ENCODE assay signal across 8 cellular contexts in the genomic region with DNA sequence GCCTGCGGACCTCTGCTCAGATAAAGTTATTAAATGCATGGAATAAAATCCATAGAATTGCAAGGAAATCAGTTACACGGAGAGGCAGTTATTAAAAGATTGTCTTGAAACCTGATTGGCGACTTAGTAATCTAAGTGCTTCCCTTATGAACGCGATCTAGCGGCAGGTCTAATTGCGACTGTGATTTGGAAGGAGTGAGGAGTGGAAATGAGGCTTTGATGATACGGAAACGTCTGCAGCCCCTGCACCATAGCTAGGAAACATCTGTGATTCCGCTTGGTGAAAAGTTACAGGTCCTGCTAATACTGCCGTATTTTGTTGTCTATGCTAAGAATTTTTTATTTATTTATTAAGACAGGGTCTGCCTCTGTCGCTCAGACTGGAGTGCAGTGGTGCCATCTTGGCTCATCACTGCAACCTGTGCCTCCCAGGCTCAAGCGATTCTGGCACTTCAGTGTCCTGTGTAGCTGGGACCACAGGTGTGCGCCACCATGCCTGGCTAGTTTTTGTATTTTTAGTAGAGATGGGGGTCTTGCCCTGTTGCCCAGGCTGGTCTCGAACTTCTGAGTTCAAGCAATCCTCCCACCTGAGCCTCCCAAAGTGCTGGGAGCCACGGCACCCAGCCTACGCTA. TPM values are rescaled to one million over a fixed set of nuclear protein-coding genes. Genes with fewer than 3 reads are reported as not detected.
DNase-seq lines count a peak whose midpoint lies in the region; ATAC-seq, FAIRE-seq and TF ChIP-seq lines count a peak whose summit lies in the region.

No MANE protein-coding gene starts in this region.

- H3K4me1 ChIP-seq in HUES6 (ENCODE audit: control insufficient read depth, insufficient read depth, low read length) (peaks cover 6% of the 10 kb centered on the region; the same call in 1 of the 2 replicates), breast epithelium (peaks cover 5 to 8% of the 10 kb centered on the region in 2 donors)

- peak overlapping the region; percentile 68 for H3K4me3 ChIP-seq in HUES6 (ENCODE audit: low read depth, low read length)
- H3K4me3 ChIP-seq in breast epithelium, result peak overlapping the region; percentile 85 to 99 (median 96)

- peaks cover 12% of the 10 kb centered on the region for H3K4me1 Mint-ChIP-seq in mesothelial cell of epicardium

- DNase-seq in breast epithelium (ENCODE audit: low spot score in 2 of 2) (no peak), mesothelial cell of epicardium (ENCODE audit: low spot score in 2 of 2, unreplicated experiment in 2 of 2) (no peak), RCC 7860 (ENCODE audit: low spot score) (no peak), SW 1271 (lab: John Stamatoyannopoulos, UW) (no peak)

- no peaks in the 10 kb centered on the region for H3K9me3 Mint-ChIP-seq in mesothelial cell of epicardium

- H3K27ac Mint-ChIP-seq in mesothelial cell of epicardium, result peak overlapping the region; percentile 64

- no peaks in the 10 kb centered on the region for H3K9me3 ChIP-seq in HUES6 (ENCODE audit: control insufficient read depth, insufficient read depth, low read depth, low read length)
- no peaks in the 10 kb centered on the region for H3K9me3 ChIP-seq in breast epithelium

- TF ChIP-seq CTCF in 22Rv1 (IDR thresholded peaks at IDR 0.05) (no peak), breast epithelium (IDR thresholded peaks at IDR 0.05) (no peak), mesothelial cell of epicardium (IDR thresholded peaks at IDR 0.05; ENCODE audit: unreplicated experiment) (no peak)

- H3K4me3 Mint-ChIP-seq in mesothelial cell of epicardium, result peak overlapping the region; percentile 92

- peak overlapping the region; percentile 90 for H3K9ac ChIP-seq in HUES6 (ENCODE audit: low read length)

- H3K27ac ChIP-seq in 22Rv1 (peak overlapping the region; percentile 85), HUES6 (ENCODE audit: low read depth, low read length) (no peak overlapping the region), breast epithelium (peak overlapping the region; percentile 82 to 88)

- peaks cover 5% of the 10 kb centered on the region for H3K27me3 Mint-ChIP-seq in mesothelial cell of epicardium (ENCODE audit: low read depth)

- ATAC-seq in HG02870 (IDR thresholded peaks at IDR 0.05; ENCODE audit: unreplicated experiment), result no peak
- no peak for ATAC-seq in HG03175 (IDR thresholded peaks at IDR 0.05; ENCODE audit: unreplicated experiment)

- FAIRE-seq in RCC 7860 (lab: Jason Lieb, UNC), result no peak

- peaks cover 9% of the 10 kb centered on the region for H3K36me3 Mint-ChIP-seq in mesothelial cell of epicardium

- intact Hi-C loops in breast epithelium (cut with DNase I; ENCODE audit: low total_unique reads), result no loop called here

- peaks cover 13% of the 10 kb centered on the region for H3K36me3 ChIP-seq in HUES6 (ENCODE audit: control insufficient read depth, insufficient read depth, low read length)
- H3K36me3 ChIP-seq in breast epithelium, result no peaks in the 10 kb centered on the region

- H3K27me3 ChIP-seq in HUES6 (ENCODE audit: control insufficient read depth, insufficient read depth, low read length) (no peaks in the 10 kb centered on the region), breast epithelium (no peaks in the 10 kb centered on the region)

- no peak for TF ChIP-seq POLR2A in breast epithelium (IDR thresholded peaks at IDR 0.05)

RNA-seq across cellular contexts. Expression of a gene that starts 0.9 kb away (rescaled TPM):
- total RNA-seq in breast epithelium (100 to 1,000 TPM in 1 of 3 donors, 10 to 100 TPM in 2; 67.5 to 122 (median 67.5) TPM), mesothelial cell of epicardium (52.2 to 56.8 TPM (median 55.9 TPM) in 3 replicates)

RNA-seq across cellular contexts. Expression of a gene that starts 16.7 kb away (rescaled TPM):
- 10 to 100 TPM; 23.6 to 40.0 (median 30.3) TPM for total RNA-seq in breast epithelium
- total RNA-seq in mesothelial cell of epicardium, result 41.5 to 44.5 TPM (median 42.6 TPM) in 3 replicates

RNA-seq across cellular contexts. Expression of a gene that starts 22.8 kb away (rescaled TPM):
- 10 to 100 TPM; 35.8 to 50.9 (median 48.8) TPM for total RNA-seq in breast epithelium
- 130 to 134 TPM (median 131 TPM) in 3 replicates for total RNA-seq in mesothelial cell of epicardium

RNA-seq across cellular contexts. Expression of a gene that starts 53.6 kb away (rescaled TPM):
- 1,000 to 10,000 TPM; 2,978 to 3,238 (median 2,982) TPM for total RNA-seq in breast epithelium
- 1,014 to 1,040 TPM (median 1,034 TPM) in 3 replicates for total RNA-seq in mesothelial cell of epicardium
